Comparison of ENCODE assay signal across 18 cellular contexts in the genomic region with DNA sequence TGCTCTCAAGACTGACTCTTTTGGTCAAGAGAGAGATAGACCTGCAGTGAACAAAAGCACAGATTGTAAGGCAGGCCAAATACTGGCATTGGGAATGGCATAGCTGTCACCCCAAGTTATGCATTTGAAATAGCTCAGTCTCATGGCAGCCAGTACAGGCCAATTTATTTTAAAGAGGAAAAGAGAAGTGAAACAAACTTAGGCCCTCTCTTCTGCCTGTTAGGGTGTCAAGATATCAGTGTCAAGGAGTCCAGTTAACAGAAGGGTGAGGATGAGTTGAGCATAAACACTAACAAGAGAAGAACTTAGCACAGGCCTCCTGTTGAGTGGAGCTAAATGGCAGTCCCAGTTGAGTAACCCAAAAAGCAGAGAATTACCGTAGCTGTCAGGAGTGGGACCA.
DNase-seq lines count a peak whose midpoint lies in the region; ATAC-seq, FAIRE-seq and TF ChIP-seq lines count a peak whose summit lies in the region.
"Had no signal": no experiment of that assay in that cellular context is flagged by ENCODE, and none has a peak within 500 bp of the region (broad histone marks: within the 10 kb centered on the region; RNA-seq: fewer than 3 reads in every experiment).

No MANE protein-coding gene starts in this region.

- no peaks in the 10 kb centered on the region for H3K27me3 ChIP-seq in CD8-positive, alpha-beta memory T cell (ENCODE audit: insufficient read depth, low read length, poor library complexity, severe bottlenecking)
- H3K27me3 ChIP-seq: vagina had no signal

- H3K4me1 Mint-ChIP-seq in progenitor cell of endocrine pancreas (ENCODE audit: low read depth): peaks cover 14% of the 10 kb centered on the region
- H3K4me1 Mint-ChIP-seq in CD8-positive, alpha-beta memory T cell: no peaks in the 10 kb centered on the region
- no peaks in the 10 kb centered on the region for H3K4me1 Mint-ChIP-seq in type B pancreatic cell (ENCODE audit: unreplicated experiment)
- H3K4me1 Mint-ChIP-seq: activated B cell treated with CpG ODN at 0.5 μM for 24 hours, B cell had no signal

- DNase-seq in GM18507 (ENCODE audit: extremely low spot score, insufficient read length, low read depth): no peak
- DNase-seq in SIG-M5 (lab: John Stamatoyannopoulos, UW): peak; percentile 4
- no peak for DNase-seq in progenitor cell of endocrine pancreas (ENCODE audit: low spot score, unreplicated experiment)
- DNase-seq in AG20443 (ENCODE audit: low spot score): no peak
- no peak for DNase-seq in CD8-positive, alpha-beta memory T cell
- no peak for DNase-seq in type B pancreatic cell (ENCODE audit: extremely low spot score, unreplicated experiment)
- DNase-seq: activated B cell treated with CpG ODN at 0.5 μM for 24 hours; DMS153; endodermal cell; NCI-H1092; stimulated activated naive CD4-positive, alpha-beta T cell treated with Interleukin-2 at 50 U/mL for 16 hours had no signal

- no peaks in the 10 kb centered on the region for H3K27me3 Mint-ChIP-seq in progenitor cell of endocrine pancreas
- H3K27me3 Mint-ChIP-seq in CD8-positive, alpha-beta memory T cell: peaks cover 0 to 1% of the 10 kb centered on the region in 2 donors
- H3K27me3 Mint-ChIP-seq in type B pancreatic cell: peaks cover 1% of the 10 kb centered on the region
- H3K27me3 Mint-ChIP-seq: activated B cell treated with CpG ODN at 0.5 μM for 24 hours; activated naive CD8-positive, alpha-beta T cell; B cell; central memory CD8-positive, alpha-beta T cell had no signal

- H3K9me3 Mint-ChIP-seq in progenitor cell of endocrine pancreas (ENCODE audit: low read depth) (no peaks in the 10 kb centered on the region), type B pancreatic cell (no peaks in the 10 kb centered on the region)
- H3K9me3 Mint-ChIP-seq in CD8-positive, alpha-beta memory T cell: no peaks in the 10 kb centered on the region
- H3K9me3 Mint-ChIP-seq: activated B cell treated with CpG ODN at 0.5 μM for 24 hours; central memory CD8-positive, alpha-beta T cell; endodermal cell; neural crest cell had no signal

- H3K9me3 ChIP-seq in CD8-positive, alpha-beta memory T cell (ENCODE audit: low read length): no peaks in the 10 kb centered on the region
- H3K9me3 ChIP-seq: vagina had no signal

- H3K4me3 ChIP-seq in CD8-positive, alpha-beta memory T cell (ENCODE audit: low read length): no peak overlapping the region
- H3K4me3 ChIP-seq: vagina had no signal

- H3K27ac Mint-ChIP-seq in progenitor cell of endocrine pancreas (no peak overlapping the region), type B pancreatic cell (no peak overlapping the region)
- no peak overlapping the region for H3K27ac Mint-ChIP-seq in CD8-positive, alpha-beta memory T cell
- H3K27ac Mint-ChIP-seq: activated B cell treated with CpG ODN at 0.5 μM for 24 hours; activated naive CD8-positive, alpha-beta T cell; B cell; endodermal cell had no signal

- H3K27ac ChIP-seq in CD8-positive, alpha-beta memory T cell (ENCODE audit: low read depth, low read length): no peak overlapping the region
- H3K27ac ChIP-seq: vagina had no signal

- H3K36me3 ChIP-seq in CD8-positive, alpha-beta memory T cell (ENCODE audit: insufficient read depth, low read length): no peaks in the 10 kb centered on the region
- H3K36me3 ChIP-seq: vagina had no signal

- no peak overlapping the region for H3K4me3 Mint-ChIP-seq in progenitor cell of endocrine pancreas (ENCODE audit: low read depth)
- H3K4me3 Mint-ChIP-seq in CD8-positive, alpha-beta memory T cell: no peak overlapping the region
- no peak overlapping the region for H3K4me3 Mint-ChIP-seq in type B pancreatic cell
- H3K4me3 Mint-ChIP-seq: activated B cell treated with CpG ODN at 0.5 μM for 24 hours; activated naive CD8-positive, alpha-beta T cell; B cell; central memory CD8-positive, alpha-beta T cell; endodermal cell; neural crest cell had no signal

- TF ChIP-seq CTCF in progenitor cell of endocrine pancreas (IDR thresholded peaks at IDR 0.05; ENCODE audit: unreplicated experiment) (no peak), type B pancreatic cell (conservative IDR thresholded peaks at IDR 0.05) (no peak)

- H3K36me3 Mint-ChIP-seq in progenitor cell of endocrine pancreas (ENCODE audit: insufficient read depth) (no peaks in the 10 kb centered on the region), type B pancreatic cell (peaks cover 4% of the 10 kb centered on the region)
- peaks cover 4 to 12% (median 7%) of the 10 kb centered on the region in 3 donors for H3K36me3 Mint-ChIP-seq in CD8-positive, alpha-beta memory T cell

- H3K4me1 ChIP-seq in CD8-positive, alpha-beta memory T cell (ENCODE audit: insufficient read depth, low read length): no peaks in the 10 kb centered on the region
- H3K4me1 ChIP-seq: vagina had no signal

- POLR2A ChIA-PET in CD8-positive, alpha-beta memory T cell (lab: Charles Lee): no interaction called here

- CTCF ChIA-PET in CD8-positive, alpha-beta memory T cell (lab: Charles Lee): no interaction called here

- ATAC-seq in GM21423 (IDR thresholded peaks at IDR 0.05; ENCODE audit: unreplicated experiment): peak; percentile 53
- peak; percentile 63 for ATAC-seq in HG03378 (IDR thresholded peaks at IDR 0.05; ENCODE audit: unreplicated experiment)

- FAIRE-seq in GM18507 (lab: Jason Lieb, UNC): peak; percentile 47
